14 cellular contexts compared by ENCODE assay signal in the genomic region with DNA sequence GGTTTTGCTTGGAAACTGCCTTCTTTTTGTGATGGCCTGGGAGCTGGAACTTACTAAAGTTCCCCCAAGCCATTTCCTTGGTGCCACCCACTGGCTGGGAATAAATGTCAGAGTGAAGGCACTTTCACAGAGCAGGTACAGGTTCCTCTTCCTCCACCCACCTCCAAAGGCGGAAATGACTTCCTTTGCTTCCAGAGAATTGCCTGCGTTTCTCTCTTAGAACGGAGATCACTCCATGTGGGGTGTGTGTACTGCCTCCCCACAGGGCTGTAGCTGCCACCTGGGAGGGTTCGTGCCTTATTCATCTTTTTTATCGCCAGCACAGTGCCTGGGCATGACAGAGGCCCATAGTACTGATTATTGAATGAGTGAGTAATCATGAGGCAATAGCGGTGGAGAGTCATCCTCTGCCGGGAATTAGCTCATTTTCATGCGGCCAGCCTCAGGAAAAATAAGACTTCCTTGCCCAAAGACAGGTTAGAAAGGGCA. TPM values are rescaled to one million over a fixed set of nuclear protein-coding genes. Genes with fewer than 3 reads are reported as not detected.
DNase-seq lines count a peak whose midpoint lies in the region; ATAC-seq and TF ChIP-seq lines count a peak whose summit lies in the region.
"Had no signal": no experiment of that assay in that cellular context is flagged by ENCODE, and none has a peak within 500 bp of the region (broad histone marks: within the 10 kb centered on the region; RNA-seq: fewer than 3 reads in every experiment).

No MANE protein-coding gene starts in this region.

- H3K9me3 Mint-ChIP-seq in effector memory CD8-positive, alpha-beta T cell = no peaks in the 10 kb centered on the region
- H3K9me3 Mint-ChIP-seq: stimulated activated naive CD8-positive, alpha-beta T cell treated with anti-CD3 and anti-CD28 coated beads, Interleukin-15, Interleukin-2, amounts not matched to agents 100 ng/mL and 50 ng/mL, for 24 hours; T-helper 2 cell treated with Interferon-gamma antibody and Interleukin-4, amounts not matched to agents 5 μg/mL and 100 μg/mL, for 36 hours had no signal

- no peaks in the 10 kb centered on the region for H3K27me3 ChIP-seq in ACC112 (ENCODE audit: insufficient read depth, low read length)
- H3K27me3 ChIP-seq in kidney epithelial cell (ENCODE audit: control insufficient read depth, insufficient read depth, low read length) = no peaks in the 10 kb centered on the region
- H3K27me3 ChIP-seq: BLaER1 treated with 17β-estradiol and CSF1 and Interleukin-3, amounts not matched to agents 10 nM and 100 nM had no signal

- H3K4me1 ChIP-seq in ACC112 (ENCODE audit: control insufficient read depth, insufficient read depth, low read length, unreplicated experiment) = peaks cover 19% of the 10 kb centered on the region
- H3K4me1 ChIP-seq: BLaER1 treated with 17β-estradiol and CSF1 and Interleukin-3, amounts not matched to agents 10 nM and 100 nM had no signal

- H3K4me3 ChIP-seq in ACC112 (ENCODE audit: low read depth, low read length) (no peak overlapping the region), astrocyte of the spinal cord (ENCODE audit: low read depth, low read length) (no peak overlapping the region), kidney epithelial cell (ENCODE audit: low read depth, low read length) (no peak overlapping the region)
- H3K4me3 ChIP-seq: BLaER1 treated with 17β-estradiol and CSF1 and Interleukin-3, amounts not matched to agents 10 nM and 100 nM had no signal

- no peaks in the 10 kb centered on the region for H3K4me1 Mint-ChIP-seq in effector memory CD8-positive, alpha-beta T cell (ENCODE audit: low read depth in 2 of 2)

- DNase-seq in HS-5 (ENCODE audit: low read depth) (peak; percentile 94), astrocyte of the spinal cord (ENCODE audit: low read depth, low spot score) (peak; percentile 90), kidney epithelial cell (ENCODE audit: low read depth) (peak; percentile 91), GM13976 (ENCODE audit: low spot score) (no peak)
- no peak for DNase-seq in effector memory CD8-positive, alpha-beta T cell
- DNase-seq: activated naive CD4-positive, alpha-beta T cell; NCI-H1092 treated with DMSO at 0.1 percent for 48 hours had no signal

- no peaks in the 10 kb centered on the region for H3K79me2 ChIP-seq in ACC112 (ENCODE audit: control insufficient read depth, insufficient read depth, low read length, unreplicated experiment)

- no peak overlapping the region for H3K4me3 Mint-ChIP-seq in effector memory CD8-positive, alpha-beta T cell
- H3K4me3 Mint-ChIP-seq: stimulated activated naive CD8-positive, alpha-beta T cell treated with anti-CD3 and anti-CD28 coated beads, Interleukin-15, Interleukin-2, amounts not matched to agents 100 ng/mL and 50 ng/mL, for 24 hours; T-helper 2 cell treated with Interferon-gamma antibody and Interleukin-4, amounts not matched to agents 5 μg/mL and 100 μg/mL, for 36 hours had no signal

- H3K27ac ChIP-seq in ACC112 (ENCODE audit: low read depth, low read length) = peak overlapping the region; percentile 65
- H3K27ac ChIP-seq: BLaER1 treated with 17β-estradiol and CSF1 and Interleukin-3, amounts not matched to agents 10 nM and 100 nM had no signal

- H3K27me3 Mint-ChIP-seq in effector memory CD8-positive, alpha-beta T cell = no peaks in the 10 kb centered on the region
- H3K27me3 Mint-ChIP-seq: progenitor cell of endocrine pancreas; stimulated activated naive CD8-positive, alpha-beta T cell treated with anti-CD3 and anti-CD28 coated beads, Interleukin-15, Interleukin-2, amounts not matched to agents 100 ng/mL and 50 ng/mL, for 24 hours had no signal

- peaks cover 12% of the 10 kb centered on the region for H3K36me3 Mint-ChIP-seq in effector memory CD8-positive, alpha-beta T cell (ENCODE audit: insufficient read depth)

- no peak for ATAC-seq in HG02588 (IDR thresholded peaks at IDR 0.05; ENCODE audit: unreplicated experiment)
- ATAC-seq in effector memory CD8-positive, alpha-beta T cell (replicated peaks) = no peak
- ATAC-seq in GM21529 (IDR thresholded peaks at IDR 0.05; ENCODE audit: unreplicated experiment) = no peak

- no peak overlapping the region for H2AFZ ChIP-seq in ACC112 (ENCODE audit: low read length, unreplicated experiment)

- H3K27ac Mint-ChIP-seq in effector memory CD8-positive, alpha-beta T cell = no peak overlapping the region
- H3K27ac Mint-ChIP-seq: progenitor cell of endocrine pancreas; stimulated activated naive CD8-positive, alpha-beta T cell treated with anti-CD3 and anti-CD28 coated beads, Interleukin-15, Interleukin-2, amounts not matched to agents 100 ng/mL and 50 ng/mL, for 24 hours; T-helper 2 cell treated with Interferon-gamma antibody and Interleukin-4, amounts not matched to agents 5 μg/mL and 100 μg/mL, for 36 hours had no signal

- no peaks in the 10 kb centered on the region for H3K36me3 ChIP-seq in ACC112 (ENCODE audit: insufficient read depth, low read length)
- H3K36me3 ChIP-seq in kidney epithelial cell (ENCODE audit: control insufficient read depth, insufficient read depth, low read length) = no peaks in the 10 kb centered on the region

- TF ChIP-seq CTCF in astrocyte of the spinal cord (IDR thresholded peaks at IDR 0.05; ENCODE audit: low read depth, low read length) = no peak
- TF ChIP-seq CTCF in kidney epithelial cell (IDR thresholded peaks at IDR 0.05; ENCODE audit: insufficient read depth, low read length, poor library complexity, severe bottlenecking) = no peak
- no peak for TF ChIP-seq CTCF in GM13976 (IDR thresholded peaks at IDR 0.05; ENCODE audit: borderline replicate concordance, control extremely low read depth, extremely low read depth, insufficient read depth, missing control alignments)

- in situ Hi-C loops in astrocyte of the spinal cord (cut with HindIII; ENCODE audit: low sequenced_read_pairs) (no loop called here), GM13976 (cut with MboI; ENCODE audit: low sequenced_read_pairs, unreplicated experiment) (no loop called here)

RNA-seq across cellular contexts. Expression of a gene that starts 32.2 kb away (rescaled TPM):
- total RNA-seq in kidney epithelial cell = 0.75 and 0.82 TPM in 2 replicates

RNA-seq across cellular contexts. Expression of a gene that starts 59.2 kb away (rescaled TPM):
- 136 and 145 TPM in 2 replicates for total RNA-seq in kidney epithelial cell

RNA-seq across cellular contexts. Expression of a gene that starts 59.2 kb away (rescaled TPM):
- total RNA-seq in kidney epithelial cell = 32.3 and 32.8 TPM in 2 replicates

Comparison
In these comparisons a context has a peak if more than half of its experiments do, and no peak if none do; other contexts are left out.
1. DNase-seq: peak in HS-5 (single experiment), astrocyte of the spinal cord (single experiment) and kidney epithelial cell (single experiment); none in effector memory CD8-positive, alpha-beta T cell (0 of 3) and GM13976 (single experiment).